ENCODE assay signal across 9 cellular contexts in genomic region chr12:111056618-111057521, GRCh38. TPM values are rescaled to one million over a fixed set of nuclear protein-coding genes. Genes with fewer than 3 reads are reported as not detected.
DNase-seq lines count a peak whose midpoint lies in the region; FAIRE-seq and TF ChIP-seq lines count a peak whose summit lies in the region.
"Had no signal": no experiment of that assay in that cellular context is flagged by ENCODE, and none has a peak within 500 bp of the region (broad histone marks: within the 10 kb centered on the region; RNA-seq: fewer than 3 reads in every experiment).

No MANE protein-coding gene starts in this region.

- peak; percentile 89 for FAIRE-seq in bronchial epithelial cell (lab: Jason Lieb, UNC)

- peaks cover 3% of the 10 kb centered on the region for H3K36me3 ChIP-seq in bronchial epithelial cell (ENCODE audit: control insufficient read depth, insufficient read depth, low read length)
- no peaks in the 10 kb centered on the region for H3K36me3 ChIP-seq in MG63

- no peaks in the 10 kb centered on the region for H3K9me3 ChIP-seq in MG63

- TF ChIP-seq CTCF in GM20000 (IDR thresholded peaks at IDR 0.05; ENCODE audit: extremely low read depth, missing control alignments), result no peak
- no peak for TF ChIP-seq CTCF in bronchial epithelial cell (IDR thresholded peaks at IDR 0.05; ENCODE audit: insufficient read depth, low read length, severe bottlenecking)

- peak; percentile 79 for DNase-seq in GM20000 (ENCODE audit: low spot score)
- DNase-seq in UCSD-AML1 (lab: John Stamatoyannopoulos, UW; ENCODE audit: unreplicated experiment), result peak; percentile 77
- peak; percentile 46 for DNase-seq in bronchial epithelial cell (ENCODE audit: low read depth)
- DNase-seq in stimulated activated CD4-positive, alpha-beta T cell treated with anti-CD3 and anti-CD28 coated beads, TNF-alpha, amount 100 ng/mL, for 24 hours (ENCODE audit: low read depth in 3 of 3), result peak; percentile 32 to 58 (median 34)
- DNase-seq in NCI-H748 (lab: John Stamatoyannopoulos, UW; ENCODE audit: unreplicated experiment), result no peak
- no peak for DNase-seq in HT-29 (ENCODE audit: low spot score)
- DNase-seq in AG08396 (ENCODE audit: low spot score), result no peak
- no peak for DNase-seq in MG63

- H3K27me3 ChIP-seq in bronchial epithelial cell (ENCODE audit: control insufficient read depth, insufficient read depth, low read length) (no peaks in the 10 kb centered on the region), MG63 (no peaks in the 10 kb centered on the region)

- no peak overlapping the region for H3K4me3 ChIP-seq in bronchial epithelial cell (ENCODE audit: low read depth, low read length)
- no peak overlapping the region for H3K4me3 ChIP-seq in MG63

RNA-seq across cellular contexts. Expression of gene CUX2, which starts 22.9 kb away (rescaled TPM):
- 0.38 and 1.6 TPM in 2 replicates for total RNA-seq in bronchial epithelial cell
- not detected in 2 replicates for total RNA-seq in HT-29 (2014; rRNA removed; shearing (Covaris generic))
- total RNA-seq in MG63 (2014; rRNA removed; shearing (Covaris generic); ENCODE audit: low replicate concordance), result not detected in 2 replicates
- total RNA-seq: fibroblast of lung had no signal

Comparison
In these comparisons a context has a peak if more than half of its experiments do, and no peak if none do; other contexts are left out.
1. DNase-seq: peak in GM20000 (single experiment), UCSD-AML1 (single experiment), bronchial epithelial cell (single experiment) and stimulated activated CD4-positive, alpha-beta T cell treated with anti-CD3 and anti-CD28 coated beads, TNF-alpha, amount 100 ng/mL, for 24 hours (3 of 3); none in NCI-H748 (single experiment), HT-29 (single experiment), AG08396 (single experiment) and MG63 (single experiment).